In genomic region chr17:63550816-63551639, GRCh38 we compare ENCODE assay signal across 9 cellular contexts. TPM values are rescaled to one million over a fixed set of nuclear protein-coding genes. Genes with fewer than 3 reads are reported as not detected.
DNase-seq lines count a peak whose midpoint lies in the region; ATAC-seq and TF ChIP-seq lines count a peak whose summit lies in the region.
"Had no signal": no experiment of that assay in that cellular context is flagged by ENCODE, and none has a peak within 500 bp of the region (broad histone marks: within the 10 kb centered on the region; RNA-seq: fewer than 3 reads in every experiment).

No MANE protein-coding gene starts in this region.

- H3K4me1 ChIP-seq in CD4-positive, alpha-beta memory T cell (ENCODE audit: insufficient read depth, low read length) = peaks cover 49% of the 10 kb centered on the region
- peaks cover 19% of the 10 kb centered on the region for H3K4me1 ChIP-seq in osteoblast (ENCODE audit: insufficient read depth, low read length)

- no peaks in the 10 kb centered on the region for H3K27me3 ChIP-seq in CD4-positive, alpha-beta memory T cell (ENCODE audit: insufficient read depth, low read length)
- H3K27me3 ChIP-seq in osteoblast (ENCODE audit: insufficient read depth, low read length) = no peaks in the 10 kb centered on the region

- peak in 2 of 5 donors; percentile 12 to 18 for DNase-seq in CD4-positive, alpha-beta memory T cell
- peak; percentile 46 for DNase-seq in NCI-H1694 (lab: John Stamatoyannopoulos, UW)
- peak; percentile 46 for DNase-seq in activated CD8-positive, alpha-beta T cell treated with anti-CD3 and anti-CD28 coated beads, Interleukin-2, amount 10 ng/mL, durations not matched to agents 7 days and 5 days
- DNase-seq in fibroblast of villous mesenchyme (ENCODE audit: low read depth) = peak; percentile 45
- DNase-seq in osteoblast (ENCODE audit: insufficient read length, low spot score, missing footprints) = peak; percentile 53

- H3K27me3 Mint-ChIP-seq in CD4-positive, alpha-beta memory T cell = no peaks in the 10 kb centered on the region
- no peaks in the 10 kb centered on the region for H3K27me3 Mint-ChIP-seq in activated CD8-positive, alpha-beta T cell treated with anti-CD3 and anti-CD28 coated beads, Interleukin-2, amount 10 ng/mL, durations not matched to agents 7 days and 5 days (ENCODE audit: low read depth)

- POLR2A ChIA-PET in CD4-positive, alpha-beta memory T cell (lab: Charles Lee; ENCODE audit: partially characterized antibody) = interaction anchor here (0.7 to 4.7 kb wide), 18 partner anchors 10 to 222 kb away, joined by 3 to 32 read pairs (median 7); partner anchors contain the start of genes CCDC47, MAP3K3 and TACO1
- POLR2A ChIA-PET in activated CD8-positive, alpha-beta T cell treated with anti-CD3 and anti-CD28 coated beads, Interleukin-2, amount 10 ng/mL, durations not matched to agents 7 days and 5 days (lab: Charles Lee) = interaction anchor here (0.8 to 1.8 kb wide), 4 partner anchors 18 to 223 kb away, joined by 3 to 7 read pairs (median 4); partner anchors contain the start of genes CCDC47 and DDX42

- peaks cover 34 to 59% (median 43%) of the 10 kb centered on the region in 4 donors for H3K4me1 Mint-ChIP-seq in CD4-positive, alpha-beta memory T cell
- peaks cover 34% of the 10 kb centered on the region for H3K4me1 Mint-ChIP-seq in activated CD8-positive, alpha-beta T cell treated with anti-CD3 and anti-CD28 coated beads, Interleukin-2, amount 10 ng/mL, durations not matched to agents 7 days and 5 days (ENCODE audit: low read depth)

- H3K79me2 ChIP-seq in osteoblast (ENCODE audit: insufficient read depth, low read length) = peaks cover 56% of the 10 kb centered on the region

- H3K9me3 ChIP-seq in CD4-positive, alpha-beta memory T cell (ENCODE audit: control insufficient read depth in 1 of 2, low read length in 2 of 2) = no peaks in the 10 kb centered on the region
- no peaks in the 10 kb centered on the region for H3K9me3 ChIP-seq in osteoblast (ENCODE audit: low read depth, low read length)

- no peak for TF ChIP-seq CTCF in fibroblast of villous mesenchyme (IDR thresholded peaks at IDR 0.05; ENCODE audit: insufficient read depth, low read depth, low read length)
- TF ChIP-seq CTCF in osteoblast (IDR thresholded peaks at IDR 0.05; ENCODE audit: extremely low read depth, low read depth, low read length) = no peak

- H3K36me3 ChIP-seq in CD4-positive, alpha-beta memory T cell (ENCODE audit: insufficient read depth, low read length) = no peaks in the 10 kb centered on the region
- peaks cover 5% of the 10 kb centered on the region for H3K36me3 ChIP-seq in osteoblast (ENCODE audit: insufficient read depth, low read length)

- peak overlapping the region; percentile 91 for H2AFZ ChIP-seq in osteoblast (ENCODE audit: low read length)

- H3K4me2 ChIP-seq in osteoblast (ENCODE audit: insufficient read depth, low read length) = peak overlapping the region; percentile 90

- peaks cover 4 to 26% of the 10 kb centered on the region in 2 donors for H3K36me3 Mint-ChIP-seq in CD4-positive, alpha-beta memory T cell
- H3K36me3 Mint-ChIP-seq in activated CD8-positive, alpha-beta T cell treated with anti-CD3 and anti-CD28 coated beads, Interleukin-2, amount 10 ng/mL, durations not matched to agents 7 days and 5 days (ENCODE audit: low read depth) = peaks cover 42% of the 10 kb centered on the region

- peak overlapping the region; percentile 90 to 91 for H3K4me3 ChIP-seq in CD4-positive, alpha-beta memory T cell (ENCODE audit: low read length in 2 of 2)
- H3K4me3 ChIP-seq in fibroblast of villous mesenchyme (ENCODE audit: low read depth, low read length) = peak overlapping the region; percentile 97
- H3K4me3 ChIP-seq in osteoblast (ENCODE audit: insufficient read depth, low read length) = peak overlapping the region; percentile 97

- peaks cover 46% of the 10 kb centered on the region for H4K20me1 ChIP-seq in osteoblast (ENCODE audit: insufficient read depth, low read length)

- peak overlapping the region; percentile 91 for H3K27ac ChIP-seq in CD4-positive, alpha-beta memory T cell (ENCODE audit: low read depth, low read length)
- H3K27ac ChIP-seq in osteoblast (ENCODE audit: low read depth, low read length) = peak overlapping the region; percentile 88

- no peaks in the 10 kb centered on the region for H3K9me3 Mint-ChIP-seq in CD4-positive, alpha-beta memory T cell
- H3K9me3 Mint-ChIP-seq in activated CD8-positive, alpha-beta T cell treated with anti-CD3 and anti-CD28 coated beads, Interleukin-2, amount 10 ng/mL, durations not matched to agents 7 days and 5 days (ENCODE audit: insufficient read depth) = no peaks in the 10 kb centered on the region

- CTCF ChIA-PET in CD4-positive, alpha-beta memory T cell (lab: Charles Lee; ENCODE audit: partially characterized antibody) = interaction anchor here (0.7 to 3.5 kb wide), 8 partner anchors 11 to 159 kb away, joined by 3 to 16 read pairs (median 4); partner anchors contain the start of gene MAP3K3
- CTCF ChIA-PET in activated CD8-positive, alpha-beta T cell treated with anti-CD3 and anti-CD28 coated beads, Interleukin-2, amount 10 ng/mL, durations not matched to agents 7 days and 5 days (lab: Charles Lee) = interaction anchor here (1.0 to 4.9 kb wide), 8 partner anchors 17 to 235 kb away, joined by 3 to 37 read pairs (median 4); partner anchors contain the start of gene ACE

- peak; percentile 5 for ATAC-seq in GM21360 (IDR thresholded peaks at IDR 0.05; ENCODE audit: unreplicated experiment)
- ATAC-seq in activated CD8-positive, alpha-beta T cell treated with anti-CD3 and anti-CD28 coated beads, Interleukin-2, amount 10 ng/mL, durations not matched to agents 7 days and 5 days = peak; percentile 1
- no peak for ATAC-seq in HG03521 (IDR thresholded peaks at IDR 0.05; ENCODE audit: unreplicated experiment)
- no peak for ATAC-seq in GM18861 (IDR thresholded peaks at IDR 0.05; ENCODE audit: unreplicated experiment)

- intact Hi-C loops in CD4-positive, alpha-beta memory T cell (cut with micrococcal nuclease) = loop anchor here (1.0 to 5.0 kb wide), 5 partner anchors 50 to 292 kb away; partner anchors contain the start of genes LIMD2, MAP3K3 and TACO1

- peak overlapping the region; percentile 92 to 99 (median 97) for H3K4me3 Mint-ChIP-seq in CD4-positive, alpha-beta memory T cell
- peak overlapping the region; percentile 99 for H3K4me3 Mint-ChIP-seq in activated CD8-positive, alpha-beta T cell treated with anti-CD3 and anti-CD28 coated beads, Interleukin-2, amount 10 ng/mL, durations not matched to agents 7 days and 5 days

- peak overlapping the region; percentile 90 to 98 (median 97) for H3K27ac Mint-ChIP-seq in CD4-positive, alpha-beta memory T cell
- peak overlapping the region; percentile 97 for H3K27ac Mint-ChIP-seq in activated CD8-positive, alpha-beta T cell treated with anti-CD3 and anti-CD28 coated beads, Interleukin-2, amount 10 ng/mL, durations not matched to agents 7 days and 5 days

RNA-seq across cellular contexts. Expression of gene DCAF7, which starts 0.8 kb away (rescaled TPM):
- 10 to 100 TPM; 88.1 to 93.0 TPM for total RNA-seq in CD4-positive, alpha-beta memory T cell
- 10 to 100 TPM; 75.6 to 85.0 TPM for polyA plus RNA-seq in CD4-positive, alpha-beta memory T cell
- total RNA-seq in activated CD8-positive, alpha-beta T cell treated with anti-CD3 and anti-CD28 coated beads, Interleukin-2, amount 10 ng/mL, durations not matched to agents 7 days and 5 days = 100 to 1,000 TPM; 127 TPM
- total RNA-seq in fibroblast of villous mesenchyme = 32.9 and 52.7 TPM in 2 replicates
- 23.3 and 24.6 TPM in 2 replicates for total RNA-seq in osteoblast

RNA-seq across cellular contexts. Expression of gene KCNH6, which starts 27.9 kb away (rescaled TPM):
- not detected for total RNA-seq in CD4-positive, alpha-beta memory T cell
- not detected for polyA plus RNA-seq in CD4-positive, alpha-beta memory T cell
- not detected for total RNA-seq in activated CD8-positive, alpha-beta T cell treated with anti-CD3 and anti-CD28 coated beads, Interleukin-2, amount 10 ng/mL, durations not matched to agents 7 days and 5 days
- total RNA-seq in fibroblast of villous mesenchyme = under 0.01 TPM in 1 of 2 replicates, not detected in the other
- total RNA-seq in osteoblast = not detected in 2 replicates
- total RNA-seq: T-helper 2 cell treated with Interferon-gamma antibody and Interleukin-4, amounts not matched to agents 100 ng/mL and 5 ng/mL, for 36 hours had no signal

RNA-seq across cellular contexts. Expression of gene TACO1, which starts 49.7 kb away (rescaled TPM):
- total RNA-seq in CD4-positive, alpha-beta memory T cell = 10 to 100 TPM; 17.7 to 20.3 TPM
- 10 to 100 TPM; 21.8 to 22.8 TPM for polyA plus RNA-seq in CD4-positive, alpha-beta memory T cell
- 10 to 100 TPM; 22.9 to 24.5 TPM for total RNA-seq in activated CD8-positive, alpha-beta T cell treated with anti-CD3 and anti-CD28 coated beads, Interleukin-2, amount 10 ng/mL, durations not matched to agents 7 days and 5 days
- 24.6 and 35.8 TPM in 2 replicates for total RNA-seq in fibroblast of villous mesenchyme
- 19.7 and 21.0 TPM in 2 replicates for total RNA-seq in osteoblast

Comparison
In these comparisons a context has a peak if more than half of its experiments do, and no peak if none do; other contexts are left out.
1. ATAC-seq: peak in GM21360 (single experiment) and activated CD8-positive, alpha-beta T cell treated with anti-CD3 and anti-CD28 coated beads, Interleukin-2, amount 10 ng/mL, durations not matched to agents 7 days and 5 days (single experiment); none in HG03521 (single experiment) and GM18861 (single experiment).
2. Peak in every context shown above with its lines, with median percentiles within 50 percentile points of each other: H3K4me3 ChIP-seq.